In the genomic region with DNA sequence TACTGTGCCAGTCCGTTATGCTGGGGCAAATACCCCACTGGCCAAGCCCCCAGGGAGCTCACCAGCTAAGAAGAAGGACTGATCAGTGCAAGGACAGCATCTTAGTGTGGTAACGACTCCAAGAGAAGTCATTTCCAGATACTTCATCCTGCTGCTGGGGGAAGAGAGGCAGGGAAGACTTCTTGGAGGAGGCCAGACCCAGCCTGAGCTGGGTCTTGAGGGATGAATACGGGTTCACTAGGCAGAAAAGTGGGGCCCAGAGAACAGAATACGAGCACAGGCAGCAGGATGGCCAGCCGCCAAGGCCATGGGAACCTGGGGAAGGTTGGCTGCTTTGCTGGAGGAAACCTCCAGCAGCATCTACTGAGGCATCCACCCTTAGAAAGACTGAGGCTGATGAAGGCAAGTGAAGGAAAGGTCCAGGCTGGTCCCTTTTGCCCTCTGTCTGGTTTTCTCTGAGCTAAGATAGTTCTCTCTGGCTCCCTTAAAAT, we compare ENCODE assay signal across 1 cellular context.
TF ChIP-seq lines count a peak whose summit lies in the region.

No MANE protein-coding gene starts in this region.

TF ChIP-seq in IMR-90, 13 proteins besides CTCF, POLR2A, EP300 and RAD21:
- TF ChIP-seq RCOR1 (IDR thresholded peaks at IDR 0.05; ENCODE audit: insufficient replicate concordance, low read length) (no peak), MXI1 (IDR thresholded peaks at IDR 0.05; ENCODE audit: borderline replicate concordance, low read depth, low read length) (no peak), USF2 (IDR thresholded peaks at IDR 0.05; ENCODE audit: low read depth, low read length) (no peak), RFX5 (IDR thresholded peaks at IDR 0.05; ENCODE audit: low read depth, low read length) (no peak), SMC3 (IDR thresholded peaks at IDR 0.05; ENCODE audit: low read depth, low read length) (no peak), MAZ (IDR thresholded peaks at IDR 0.05; ENCODE audit: borderline replicate concordance, low read depth, low read length) (no peak), NFE2L2 (IDR thresholded peaks at IDR 0.05; ENCODE audit: low read depth, low read length) (no peak), MAFK (IDR thresholded peaks at IDR 0.05; ENCODE audit: low read depth, low read length) (no peak), CEBPB (IDR thresholded peaks at IDR 0.05; ENCODE audit: low read depth, low read length) (no peak), BHLHE40 (IDR thresholded peaks at IDR 0.05; ENCODE audit: low read depth, low read length) (no peak), FOS (IDR thresholded peaks at IDR 0.05; ENCODE audit: low read depth, low read length) (no peak), CHD1 (IDR thresholded peaks at IDR 0.05; ENCODE audit: low read depth, low read length) (no peak)
- TF ChIP-seq, protein P1, sequence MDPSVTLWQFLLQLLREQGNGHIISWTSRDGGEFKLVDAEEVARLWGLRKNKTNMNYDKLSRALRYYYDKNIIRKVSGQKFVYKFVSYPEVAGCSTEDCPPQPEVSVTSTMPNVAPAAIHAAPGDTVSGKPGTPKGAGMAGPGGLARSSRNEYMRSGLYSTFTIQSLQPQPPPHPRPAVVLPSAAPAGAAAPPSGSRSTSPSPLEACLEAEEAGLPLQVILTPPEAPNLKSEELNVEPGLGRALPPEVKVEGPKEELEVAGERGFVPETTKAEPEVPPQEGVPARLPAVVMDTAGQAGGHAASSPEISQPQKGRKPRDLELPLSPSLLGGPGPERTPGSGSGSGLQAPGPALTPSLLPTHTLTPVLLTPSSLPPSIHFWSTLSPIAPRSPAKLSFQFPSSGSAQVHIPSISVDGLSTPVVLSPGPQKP (IDR thresholded peaks at IDR 0.05; ENCODE audit: borderline replicate concordance, low read depth, low read length) = no peak
TF ChIP-seq in IMR-90: peak in this region for 0.
